In the genomic region with DNA sequence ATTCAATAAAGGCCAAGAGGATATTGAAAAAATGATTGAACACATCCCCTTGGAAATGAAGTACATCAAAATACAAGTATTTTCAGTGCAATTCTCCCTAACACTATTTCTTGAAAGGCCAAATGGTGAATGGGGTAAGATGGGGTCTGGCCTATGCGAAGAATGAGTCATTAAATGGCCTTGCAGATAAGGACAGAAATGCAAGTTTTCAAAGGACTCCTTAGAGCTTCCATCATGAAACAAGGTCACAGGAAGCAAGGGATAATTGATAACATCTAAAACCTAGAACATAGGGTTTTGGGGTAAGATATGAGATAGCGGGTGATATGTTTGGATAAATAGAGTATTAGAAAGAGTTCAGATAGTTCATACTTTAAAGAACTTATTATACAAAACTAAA, we compare ENCODE assay signal across 25 cellular contexts.
"Had no signal": no experiment of that assay in that cellular context is flagged by ENCODE, and none has a peak within 500 bp of the region (broad histone marks: within the 10 kb centered on the region; RNA-seq: fewer than 3 reads in every experiment).

No MANE protein-coding gene starts in this region.

- DNase-seq: naive thymus-derived CD8-positive, alpha-beta T cell; nephron progenitor cell; nucleus accumbens; pancreas; retina; right cardiac atrium; right lobe of liver; sigmoid colon; small intestine; stimulated activated CD4-positive, alpha-beta T cell treated with anti-CD3 and anti-CD28 coated beads, Interleukin-15, amount 100 ng/mL, for 24 hours; stimulated activated CD4-positive, alpha-beta T cell treated with anti-CD3 and anti-CD28 coated beads, Interleukin-2, amount 100 ng/mL, for 24 hours; stimulated activated CD4-positive, alpha-beta T cell treated with anti-CD3 and anti-CD28 coated beads, Interleukin-2, amount 100 ng/mL, for 48 hours; stimulated activated CD4-positive, alpha-beta T cell treated with anti-CD3 and anti-CD28 coated beads, Interleukin-4, amount 100 ng/mL, for 24 hours; stimulated activated naive B cell treated with anti-CD40 and anti-IgM and Interleukin-4, amounts not matched to agents 10 μg/mL and 1 μg/mL and 100 μg/mL, for 72 hours; stimulated activated naive CD4-positive, alpha-beta T cell treated with Interleukin-2 at 50 U/mL for 16 hours; substantia nigra; testis; tibial artery; transverse colon; upper lobe of right lung; uterus had no signal

- H3K4me1 ChIP-seq: pancreas, prostate gland, right lobe of liver, sigmoid colon, suprapubic skin, testis, tibial artery, transverse colon, upper lobe of right lung, uterus had no signal

- FAIRE-seq: pancreas, small intestine had no signal

- H3K9me3 ChIP-seq: neutrophil, pancreas, prostate gland, right lobe of liver, sigmoid colon, suprapubic skin, testis, tibial artery, transverse colon, upper lobe of right lung, uterus had no signal

- H3K36me3 ChIP-seq: neutrophil, pancreas, prostate gland, right lobe of liver, sigmoid colon, suprapubic skin, tibial artery, transverse colon, upper lobe of right lung, uterus had no signal

- ATAC-seq: naive thymus-derived CD8-positive, alpha-beta T cell; pancreas; right cardiac atrium; right lobe of liver; stimulated activated effector memory CD8-positive, alpha-beta T cell treated with anti-CD3 and anti-CD28 coated beads, Interleukin-12 subunit alpha, Interleukin-12 subunit beta, amount 100 ng/mL, for 72 hours; stimulated activated naive B cell treated with anti-CD40 and anti-IgM and Interleukin-4, amounts not matched to agents 10 μg/mL and 1 μg/mL and 100 μg/mL, for 72 hours; upper lobe of right lung had no signal

- H3K4me3 ChIP-seq: pancreas, prostate gland, right lobe of liver, sigmoid colon, suprapubic skin, testis, tibial artery, transverse colon, upper lobe of right lung, uterus had no signal

- H3K27me3 ChIP-seq: neutrophil, pancreas, right lobe of liver, sigmoid colon, suprapubic skin, testis, tibial artery, transverse colon, upper lobe of right lung, uterus had no signal

- H3K27ac ChIP-seq: neutrophil, pancreas, prostate gland, right lobe of liver, sigmoid colon, suprapubic skin, testis, tibial artery, transverse colon, upper lobe of right lung, uterus had no signal
